23 cellular contexts compared by ENCODE assay signal in genomic region chr16:3756113-3756512, GRCh38.
"Had no signal": no experiment of that assay in that cellular context is flagged by ENCODE, and none has a peak within 500 bp of the region (broad histone marks: within the 10 kb centered on the region; RNA-seq: fewer than 3 reads in every experiment).

No MANE protein-coding gene starts in this region.

- H3K4me3 Mint-ChIP-seq: central memory CD8-positive, alpha-beta T cell; immature natural killer cell; natural killer cell treated with Interleukin-12 subunit alpha and Interleukin-12 subunit beta and Interleukin-15 and Interleukin-18, amount 100 ng/mL, for 72 hours; neural progenitor cell had no signal

- H3K4me2 ChIP-seq: neural progenitor cell had no signal

- H3K9ac ChIP-seq: neural progenitor cell had no signal

- H3K9me3 ChIP-seq: gastrocnemius medialis, left ventricle myocardium inferior, pancreas, psoas muscle, sigmoid colon, stomach, thoracic aorta, transverse colon had no signal

- H3K4me1 Mint-ChIP-seq: neural progenitor cell had no signal

- H3K4me3 ChIP-seq: dorsolateral prefrontal cortex, gastrocnemius medialis, left ventricle myocardium inferior, neural progenitor cell, pancreas, psoas muscle, sigmoid colon, stomach, thoracic aorta, transverse colon had no signal

- H3K27ac Mint-ChIP-seq: immature natural killer cell; natural killer cell treated with Interleukin-12 subunit alpha and Interleukin-12 subunit beta and Interleukin-15 and Interleukin-18, amount 100 ng/mL, for 72 hours; neural progenitor cell had no signal

- H3K27me3 Mint-ChIP-seq: central memory CD8-positive, alpha-beta T cell; natural killer cell treated with Interleukin-12 subunit alpha and Interleukin-12 subunit beta and Interleukin-15 and Interleukin-18, amount 100 ng/mL, for 72 hours had no signal

- H3K27me3 ChIP-seq: dorsolateral prefrontal cortex, gastrocnemius medialis, neural progenitor cell, pancreas, sigmoid colon, stomach, transverse colon had no signal

- H2AFZ ChIP-seq: neural progenitor cell had no signal

- H3K4me1 ChIP-seq: neural progenitor cell, transverse colon had no signal

- H3K9me3 Mint-ChIP-seq: central memory CD8-positive, alpha-beta T cell; immature natural killer cell; natural killer cell treated with Interleukin-12 subunit alpha and Interleukin-12 subunit beta and Interleukin-15 and Interleukin-18, amount 100 ng/mL, for 72 hours; neural progenitor cell had no signal

- ATAC-seq: esophagus mucosa; gastrocnemius medialis; natural killer cell treated with Interleukin-12 subunit alpha and Interleukin-12 subunit beta and Interleukin-15 and Interleukin-18, amount 100 ng/mL, for 72 hours; pancreas; psoas muscle had no signal

- H3K27ac ChIP-seq: gastrocnemius medialis, left ventricle myocardium inferior, neural progenitor cell, pancreas, psoas muscle, sigmoid colon, stomach, thoracic aorta, transverse colon had no signal

- DNase-seq: cortex of kidney; effector CD8-positive, alpha-beta T cell; gastrocnemius medialis; glutamatergic neuron; immature natural killer cell; left ventricle myocardium inferior; nucleus accumbens; pancreas; psoas muscle; retina; sigmoid colon; small intestine; stimulated activated CD4-positive, alpha-beta T cell treated with anti-CD3 and anti-CD28 coated beads, Interleukin-12 subunit alpha, Interleukin-12 subunit beta, amount 100 ng/mL, for 4 hours; stimulated activated naive CD4-positive, alpha-beta T cell; stomach; substantia nigra; transverse colon had no signal
